8 cellular contexts compared by ENCODE assay signal in the genomic region with DNA sequence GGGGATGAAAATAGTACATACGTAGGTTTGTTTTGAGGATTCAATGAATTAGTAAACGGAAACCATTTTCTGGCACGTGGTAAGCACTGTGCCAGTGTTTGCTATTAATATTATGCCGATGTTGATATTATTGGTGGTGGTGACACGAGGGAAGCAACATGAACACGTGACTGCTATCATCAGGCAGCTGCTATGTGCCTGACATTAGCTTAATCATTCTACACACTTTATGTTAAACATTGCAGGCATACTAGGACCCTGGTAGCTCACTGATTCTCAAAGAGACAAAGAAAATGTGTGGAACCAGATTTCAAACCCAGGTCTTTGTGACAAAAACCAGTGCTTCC. TPM values are rescaled to one million over a fixed set of nuclear protein-coding genes. Genes with fewer than 3 reads are reported as not detected.
DNase-seq lines count a peak whose midpoint lies in the region; ATAC-seq, FAIRE-seq and TF ChIP-seq lines count a peak whose summit lies in the region.

No MANE protein-coding gene starts in this region.

- H2AFZ ChIP-seq in OCI-LY3 (ENCODE audit: low read depth, low read length) (peak overlapping the region; percentile 41), H1 (ENCODE audit: low read length) (no peak overlapping the region)

- no peaks in the 10 kb centered on the region for H3K27me3 ChIP-seq in OCI-LY3 (ENCODE audit: low read depth, low read length)
- H3K27me3 ChIP-seq in H1 (replicated peaks in 1 of 4; ENCODE audit: control insufficient read depth in 3 of 4, extremely low read depth in 1 of 4, insufficient read depth in 3 of 4, low read length in 3 of 4), result no peaks in the 10 kb centered on the region; a peak in 1 of 7 replicates
- no peaks in the 10 kb centered on the region for H3K27me3 ChIP-seq in pancreas

- H3K14ac ChIP-seq in H1 (ENCODE audit: insufficient read length), result no peak overlapping the region

- H3K36me3 ChIP-seq in OCI-LY3 (replicated peaks; ENCODE audit: low read depth, low read length) (peaks cover 25% of the 10 kb centered on the region), H1 (ENCODE audit: control insufficient read depth in 2 of 4, insufficient read depth in 4 of 4, low read length in 3 of 4) (peaks cover 9 to 18% (median 17%) of the 10 kb centered on the region in 4 experiments), pancreas (peaks cover 0 to 15% (median 0%) of the 10 kb centered on the region in 3 donors)

- TF ChIP-seq RAD21 in H1 (IDR thresholded peaks at IDR 0.05 in 1 of 2, conservative IDR thresholded peaks at IDR 0.05 in 1 of 2; ENCODE audit: low read depth in 2 of 2, low read length in 2 of 2), result no peak

- no peak overlapping the region for H4K91ac ChIP-seq in H1 (replicated peaks; ENCODE audit: insufficient read length, low read length)

- POLR2A ChIA-PET in H1 (lab: Charles Lee; ENCODE audit: partially characterized antibody), result interaction anchor here (0.6 to 3.3 kb wide), 16 partner anchors 11 to 188 kb away, joined by 3 to 27 read pairs (median 4); a partner anchor contains a TSS

- ATAC-seq in pancreas (no peak), HG02571 (IDR thresholded peaks at IDR 0.05; ENCODE audit: unreplicated experiment) (no peak)

- no peak overlapping the region for H2BK15ac ChIP-seq in H1 (ENCODE audit: low read length)

- H2AK5ac ChIP-seq in H1 (ENCODE audit: low read depth, low read length), result no peak overlapping the region

- no peak overlapping the region for H2BK120ac ChIP-seq in H1 (replicated peaks; ENCODE audit: low read depth, low read length)

- FAIRE-seq in H1 (lab: Jason Lieb, UNC) (no peak), pancreas (lab: Jason Lieb, UNC) (no peak)

- H3K27ac ChIP-seq in OCI-LY3 (ENCODE audit: low read length), result peak overlapping the region; percentile 65
- H3K27ac ChIP-seq in H1 (ENCODE audit: low read depth, low read length), result no peak overlapping the region
- peak overlapping the region; percentile 86 to 97 (median 94) for H3K27ac ChIP-seq in pancreas

- H3K4me1 ChIP-seq in OCI-LY3 (ENCODE audit: low read length) (peaks cover 48% of the 10 kb centered on the region), H1 (replicated peaks in 1 of 4; ENCODE audit: control insufficient read depth in 3 of 4, insufficient read depth in 4 of 4, low read length in 3 of 4) (peaks cover 0 to 14% (median 6%) of the 10 kb centered on the region in 4 experiments; a peak in 5 of 7 replicates), pancreas (peaks cover 12 to 42% (median 17%) of the 10 kb centered on the region in 3 donors)

- WGBS in H1 (ENCODE audit: extremely low coverage in 1 of 2, insufficient coverage in 1 of 2, insufficient read length in 1 of 2, insufficient replicate concordance in 2 of 2, low coverage in 1 of 2, low lambda C conversion rate in 2 of 2, missing lambda C conversion rate in 1 of 2), 2 experiments, result 30% methylated on average over 6 of the region's 6 CpGs; no CpG with 5 or more reads in 1 of the 2 experiments
- 3 to 4% methylated on average over 6 of the region's 6 CpGs for WGBS in pancreas, 2 donors

- H4K20me1 ChIP-seq in OCI-LY3 (ENCODE audit: insufficient read depth, low read length), result 0 out of 2 replicates have a peak, but pooled peaks cover 4% of the 10 kb centered on the region
- peaks cover 0 to 2% of the 10 kb centered on the region in 2 experiments for H4K20me1 ChIP-seq in H1 (replicated peaks in 1 of 2; ENCODE audit: control insufficient read depth in 1 of 2, insufficient read depth in 2 of 2, low read length in 2 of 2)

- TF ChIP-seq POLR2A in H1 (IDR thresholded peaks at IDR 0.05; ENCODE audit: control extremely low read depth in 1 of 2, low read depth in 2 of 2, low read length in 2 of 2), result no peak

- H2BK5ac ChIP-seq in H1 (ENCODE audit: low read depth, low read length), result no peak overlapping the region; the same call in 1 of the 2 replicates

- no peak overlapping the region for H4K5ac ChIP-seq in H1 (ENCODE audit: insufficient read length, low read depth, low read length)

- H3K9ac ChIP-seq in OCI-LY3 (ENCODE audit: low read length), result peak overlapping the region; percentile 69
- H3K9ac ChIP-seq in H1 (replicated peaks in 1 of 4; ENCODE audit: extremely low read depth in 1 of 4, low read depth in 3 of 4, low read length in 3 of 4), result peak overlapping the region; percentile 84 to 90 (median 88)

- H3K9me3 ChIP-seq in OCI-LY3 (ENCODE audit: insufficient read depth, low read length) (no peaks in the 10 kb centered on the region), H1 (ENCODE audit: insufficient read depth in 2 of 2, low read depth in 1 of 2, low read length in 1 of 2) (no peaks in the 10 kb centered on the region), pancreas (no peaks in the 10 kb centered on the region)

- intact Hi-C loops in pancreas (cut with DNase I), result loop anchor here in 1 of 3 donors (10.0 kb wide), 1 partner anchor 170 kb away; a partner anchor contains a TSS

- H2BK20ac ChIP-seq in H1 (ENCODE audit: low read length), result no peak overlapping the region

- no peak overlapping the region for H3K4ac ChIP-seq in H1 (replicated peaks; ENCODE audit: insufficient read length, low read depth, low read length)

- peaks cover 11% of the 10 kb centered on the region for H3K23me2 ChIP-seq in H1 (ENCODE audit: low read depth, low read length)

- no peak for TF ChIP-seq EP300 in H1 (IDR thresholded peaks at IDR 0.05; ENCODE audit: borderline replicate concordance in 1 of 2, low read depth in 2 of 2, low read length in 2 of 2)

- no peak overlapping the region for H3K56ac ChIP-seq in H1 (replicated peaks; ENCODE audit: insufficient read length, low read depth, low read length)

- H3K79me1 ChIP-seq in H1 (ENCODE audit: low read depth, low read length), result peaks cover 6% of the 10 kb centered on the region; the same call in 1 of the 2 replicates

- TF ChIP-seq CTCF in OCI-LY3 (IDR thresholded peaks at IDR 0.05; ENCODE audit: low read depth, low read length) (no peak), H1 (IDR thresholded peaks at IDR 0.05; ENCODE audit: control extremely low read depth in 1 of 3, insufficient read depth in 1 of 3, low read depth in 1 of 3, low read length in 3 of 3) (no peak), pancreas (IDR thresholded peaks at IDR 0.05) (no peak)

- H3K18ac ChIP-seq in H1 (ENCODE audit: extremely low read depth, low read length), result no peak overlapping the region

- H3K79me2 ChIP-seq in OCI-LY3 (ENCODE audit: low read length), result peaks cover 57% of the 10 kb centered on the region
- peaks cover 12 to 58% of the 10 kb centered on the region in 2 experiments for H3K79me2 ChIP-seq in H1 (ENCODE audit: control insufficient read depth in 1 of 2, insufficient read depth in 2 of 2, low read length in 2 of 2)

- H3K4me2 ChIP-seq in OCI-LY3 (ENCODE audit: low read length) (peak overlapping the region; percentile 96), H1 (ENCODE audit: insufficient read depth in 1 of 2, low read depth in 2 of 2, low read length in 2 of 2) (peak overlapping the region; percentile 79 to 96)

- no peak overlapping the region for H2BK12ac ChIP-seq in H1 (ENCODE audit: low read depth, low read length)

- peak overlapping the region; percentile 87 for H3K4me3 ChIP-seq in OCI-LY3 (ENCODE audit: low read length)
- H3K4me3 ChIP-seq in H1 (ENCODE audit: extremely low read depth in 1 of 4, insufficient read depth in 2 of 4, low read depth in 3 of 4, low read length in 4 of 4), result peak overlapping the region; percentile 77 to 99 (median 90)
- peak overlapping the region; percentile 80 to 99 (median 90) for H3K4me3 ChIP-seq in pancreas

- CTCF ChIA-PET in H1 (lab: Charles Lee; ENCODE audit: partially characterized antibody), result interaction anchor here (0.6 to 1.5 kb wide), 7 partner anchors 18 to 191 kb away, joined by 3 to 6 read pairs (median 3); no protein-coding TSS in a partner anchor

- no peak overlapping the region for H4K8ac ChIP-seq in H1 (ENCODE audit: extremely low read depth, insufficient read depth, low read length)

- DNase-seq in EH (ENCODE audit: low read depth), result peak; percentile 25
- DNase-seq in H1 (ENCODE audit: low read depth in 1 of 2, low spot score in 2 of 2), result no peak
- DNase-seq in pancreas, result no peak
- DNase-seq in NCI-H2029 (lab: John Stamatoyannopoulos, UW), result no peak
- DNase-seq in COLO668 (lab: John Stamatoyannopoulos, UW; ENCODE audit: unreplicated experiment), result no peak
- no peak for DNase-seq in epidermal melanocyte (ENCODE audit: insufficient read length, low spot score)

- no peak overlapping the region for H3K23ac ChIP-seq in H1 (ENCODE audit: insufficient read length)

RNA-seq across cellular contexts. Expression of a gene that starts 0.7 kb away (rescaled TPM):
- total RNA-seq in H1 (2021; fragmentation: NEBNext Ultra II Directional; extraction: Animal tissue kit (Norgen Biotek cat#: 25700)), result 25.3 and 26.3 TPM in 2 replicates
- polyA plus RNA-seq in H1 (2011; rRNA removed) (9.9 and 17.1 TPM in 2 replicates), pancreas (10 to 100 TPM in 1 of 2 donors, 1 to 10 TPM in 1; 6.3 to 11.2 TPM)
- 16.4 TPM for polyA plus RNA-seq in H1 (2011; cell fraction: cytosol; rRNA removed)
- 6.5 TPM for polyA plus RNA-seq in H1 (2011; cell fraction: nucleus; rRNA removed)
- polyA plus RNA-seq in H1 (2012, experiment 1 of 2), result 14.9 to 35.1 TPM (median 20.6 TPM) in 4 replicates
- polyA plus RNA-seq in H1 (2012, experiment 2 of 2), result 5.2 TPM
- 10.2 TPM for polyA plus RNA-seq in H1 (2013, experiment 1 of 2)
- polyA plus RNA-seq in H1 (2013, experiment 2 of 2), result 9.9 TPM
- 31.2 and 33.3 TPM in 2 replicates for polyA minus RNA-seq in H1 (2011; rRNA and poly(A)+ RNA removed)
- 6.1 TPM for polyA minus RNA-seq in H1 (2011; cell fraction: cytosol; rRNA and poly(A)+ RNA removed)
- polyA minus RNA-seq in H1 (2011; cell fraction: nucleus; rRNA and poly(A)+ RNA removed), result 15.8 TPM
- total RNA-seq in pancreas, result 10 to 100 TPM in 4 of 6 donors, 1 to 10 TPM in 2; 9.5 to 13.6 (median 10.8) TPM

RNA-seq across cellular contexts. Expression of a gene that starts 0.8 kb away (rescaled TPM):
- 32.9 and 35.2 TPM in 2 replicates for total RNA-seq in H1 (2021; fragmentation: NEBNext Ultra II Directional; extraction: Animal tissue kit (Norgen Biotek cat#: 25700))
- polyA plus RNA-seq in H1 (2011; rRNA removed) (28.0 and 35.3 TPM in 2 replicates), pancreas (10 to 100 TPM; 20.5 to 29.5 TPM)
- 36.6 TPM for polyA plus RNA-seq in H1 (2011; cell fraction: cytosol; rRNA removed)
- polyA plus RNA-seq in H1 (2011; cell fraction: nucleus; rRNA removed), result 87.4 TPM
- polyA plus RNA-seq in H1 (2012, experiment 1 of 2), result 25.2 to 29.6 TPM (median 27.5 TPM) in 4 replicates
- 7.8 TPM for polyA plus RNA-seq in H1 (2012, experiment 2 of 2)
- 27.8 TPM for polyA plus RNA-seq in H1 (2013, experiment 1 of 2)
- 23.4 TPM for polyA plus RNA-seq in H1 (2013, experiment 2 of 2)
- polyA minus RNA-seq in H1 (2011; rRNA and poly(A)+ RNA removed), result 37.3 and 43.0 TPM in 2 replicates
- 36.5 TPM for polyA minus RNA-seq in H1 (2011; cell fraction: cytosol; rRNA and poly(A)+ RNA removed)
- 57.3 TPM for polyA minus RNA-seq in H1 (2011; cell fraction: nucleus; rRNA and poly(A)+ RNA removed)
- 10 to 100 TPM; 14.4 to 24.7 (median 19.6) TPM for total RNA-seq in pancreas

RNA-seq across cellular contexts. Expression of a gene that starts 27.9 kb away (rescaled TPM):
- 23.9 and 28.3 TPM in 2 replicates for total RNA-seq in H1 (2021; fragmentation: NEBNext Ultra II Directional; extraction: Animal tissue kit (Norgen Biotek cat#: 25700))
- polyA plus RNA-seq in H1 (2011; rRNA removed) (18.1 and 18.4 TPM in 2 replicates), pancreas (10 to 100 TPM; 20.5 to 26.7 TPM)
- 23.4 TPM for polyA plus RNA-seq in H1 (2011; cell fraction: cytosol; rRNA removed)
- 26.2 TPM for polyA plus RNA-seq in H1 (2011; cell fraction: nucleus; rRNA removed)
- 24.2 to 28.8 TPM (median 27.7 TPM) in 4 replicates for polyA plus RNA-seq in H1 (2012, experiment 1 of 2)
- 10.5 TPM for polyA plus RNA-seq in H1 (2012, experiment 2 of 2)
- 11.5 TPM for polyA plus RNA-seq in H1 (2013, experiment 1 of 2)
- 9.4 TPM for polyA plus RNA-seq in H1 (2013, experiment 2 of 2)
- polyA minus RNA-seq in H1 (2011; rRNA and poly(A)+ RNA removed), result 37.2 and 40.4 TPM in 2 replicates
- polyA minus RNA-seq in H1 (2011; cell fraction: cytosol; rRNA and poly(A)+ RNA removed), result 18.1 TPM
- 27.6 TPM for polyA minus RNA-seq in H1 (2011; cell fraction: nucleus; rRNA and poly(A)+ RNA removed)
- 10 to 100 TPM; 11.0 to 24.2 (median 15.7) TPM for total RNA-seq in pancreas

RNA-seq across cellular contexts. Expression of a gene that starts 55.3 kb away (rescaled TPM):
- total RNA-seq in H1 (2021; fragmentation: NEBNext Ultra II Directional; extraction: Animal tissue kit (Norgen Biotek cat#: 25700)), result 11.0 and 11.1 TPM in 2 replicates
- polyA plus RNA-seq in H1 (2011; rRNA removed) (7.2 and 8.1 TPM in 2 replicates), pancreas (under 1 TPM; 0.23 to 0.33 TPM)
- polyA plus RNA-seq in H1 (2011; cell fraction: cytosol; rRNA removed), result 6.7 TPM
- 7.9 TPM for polyA plus RNA-seq in H1 (2011; cell fraction: nucleus; rRNA removed)
- polyA plus RNA-seq in H1 (2012, experiment 1 of 2), result 5.3 to 7.6 TPM (median 7.1 TPM) in 4 replicates
- polyA plus RNA-seq in H1 (2012, experiment 2 of 2), result 5.6 TPM
- 8.7 TPM for polyA plus RNA-seq in H1 (2013, experiment 1 of 2)
- 8.7 TPM for polyA plus RNA-seq in H1 (2013, experiment 2 of 2)
- 8.7 and 9.2 TPM in 2 replicates for polyA minus RNA-seq in H1 (2011; rRNA and poly(A)+ RNA removed)
- polyA minus RNA-seq in H1 (2011; cell fraction: cytosol; rRNA and poly(A)+ RNA removed), result 6.6 TPM
- polyA minus RNA-seq in H1 (2011; cell fraction: nucleus; rRNA and poly(A)+ RNA removed), result 7.5 TPM
- under 1 TPM; 0.14 to 0.75 (median 0.27) TPM for total RNA-seq in pancreas
